1 cellular context compared by ENCODE assay signal in genomic region chr22:37525746-37526350, GRCh38.
TF ChIP-seq lines count a peak whose summit lies in the region.

No MANE protein-coding gene starts in this region.

TF ChIP-seq in H1, 55 proteins besides CTCF, POLR2A, EP300 and RAD21:
- TF ChIP-seq TEAD4 (IDR thresholded peaks at IDR 0.05; ENCODE audit: low read depth, low read length): no peak
- no peak for TF ChIP-seq MAX (IDR thresholded peaks at IDR 0.05)
- no peak for TF ChIP-seq SIRT6 (IDR thresholded peaks at IDR 0.05; ENCODE audit: low read length)
- no peak for TF ChIP-seq BACH1 (IDR thresholded peaks at IDR 0.05; ENCODE audit: low read length)
- no peak for TF ChIP-seq USF2 (IDR thresholded peaks at IDR 0.05; ENCODE audit: low read length)
- TF ChIP-seq ASH2L (IDR thresholded peaks at IDR 0.05; ENCODE audit: low read length): no peak
- TF ChIP-seq TAF7 (optimal IDR thresholded peaks at IDR 0.05; ENCODE audit: borderline replicate concordance, low read depth, low read length): no peak
- TF ChIP-seq RXRA (IDR thresholded peaks at IDR 0.05; ENCODE audit: insufficient read depth, low read depth, low read length): no peak
- TF ChIP-seq CHD1 (IDR thresholded peaks at IDR 0.05; ENCODE audit: low read depth, low read length): no peak
- no peak for TF ChIP-seq JUND (IDR thresholded peaks at IDR 0.05; ENCODE audit: low read length)
- no peak for TF ChIP-seq SP1 (IDR thresholded peaks at IDR 0.05; ENCODE audit: low read depth, low read length)
- TF ChIP-seq SP2 (IDR thresholded peaks at IDR 0.05; ENCODE audit: low read length): no peak
- TF ChIP-seq ATF3 (IDR thresholded peaks at IDR 0.05; ENCODE audit: insufficient read depth, low read depth, low read length): no peak
- no peak for TF ChIP-seq ZNF274 (IDR thresholded peaks at IDR 0.05; ENCODE audit: borderline replicate concordance, extremely low read depth, low read length)
- TF ChIP-seq RFX5 (IDR thresholded peaks at IDR 0.05; ENCODE audit: borderline replicate concordance, low read depth, low read length): no peak
- no peak for TF ChIP-seq TBP (IDR thresholded peaks at IDR 0.05; ENCODE audit: low read depth, low read length)
- TF ChIP-seq SIX5 (IDR thresholded peaks at IDR 0.05; ENCODE audit: low read depth, low read length): no peak
- no peak for TF ChIP-seq JUN (IDR thresholded peaks at IDR 0.05; ENCODE audit: low read depth, low read length)
- TF ChIP-seq SUZ12 (IDR thresholded peaks at IDR 0.05; ENCODE audit: low read length): no peak
- TF ChIP-seq CEBPB (IDR thresholded peaks at IDR 0.05; ENCODE audit: low read depth, low read length): no peak
